In the genomic region with DNA sequence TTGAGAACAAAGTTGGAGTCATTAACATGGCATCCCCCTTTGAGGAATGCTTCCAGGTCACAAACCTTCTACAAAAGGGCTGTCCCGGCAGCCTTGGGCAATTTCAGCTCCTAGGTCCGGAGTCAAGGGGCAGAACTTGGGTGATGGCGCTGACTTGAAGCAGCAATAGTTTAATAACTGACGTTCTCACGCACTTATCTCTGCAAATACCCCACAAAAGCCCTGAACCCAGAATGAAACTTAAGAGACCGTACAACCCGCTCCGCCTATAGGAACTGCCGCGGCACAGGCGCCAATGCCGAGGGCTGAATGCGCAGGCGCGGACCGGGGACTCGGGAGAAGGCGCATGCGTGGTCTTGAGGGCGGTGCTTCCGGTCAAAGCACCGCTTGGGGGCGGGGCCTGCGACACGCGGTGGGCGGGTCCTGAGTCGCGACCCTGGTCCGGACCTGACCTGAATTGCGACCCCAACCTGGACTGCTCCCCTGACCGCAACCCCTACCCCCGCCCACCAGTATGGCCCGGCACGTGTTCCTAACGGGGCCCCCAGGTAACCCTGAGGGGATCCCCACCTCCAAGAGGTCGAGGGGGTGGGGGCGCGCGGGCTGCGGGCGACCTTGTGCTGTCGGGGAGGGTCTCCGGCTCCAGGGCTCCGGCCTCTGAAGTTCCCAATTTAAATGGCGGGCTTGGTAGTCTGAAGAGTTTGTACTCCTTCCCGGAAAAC, we compare ENCODE assay signal across 8 cellular contexts.
DNase-seq lines count a peak whose midpoint lies in the region; ATAC-seq and TF ChIP-seq lines count a peak whose summit lies in the region.

A gene with protein sequence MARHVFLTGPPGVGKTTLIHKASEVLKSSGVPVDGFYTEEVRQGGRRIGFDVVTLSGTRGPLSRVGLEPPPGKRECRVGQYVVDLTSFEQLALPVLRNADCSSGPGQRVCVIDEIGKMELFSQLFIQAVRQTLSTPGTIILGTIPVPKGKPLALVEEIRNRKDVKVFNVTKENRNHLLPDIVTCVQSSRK (plus strand): TSS at position 415 of the 722 bp plus-strand sequence. CDS start 100 bp downstream, at position 515.

- peak; percentile 38 for TF ChIP-seq CTCF in choroid plexus epithelial cell (conservative IDR thresholded peaks at IDR 0.05; ENCODE audit: low read depth, low read length)

- H3K4me3 ChIP-seq in choroid plexus epithelial cell (ENCODE audit: low read depth, low read length) = peak within 1 kb of the TSS; percentile 72

- DNase-seq in AG20443 (ENCODE audit: low spot score) (peak; percentile 100), NCI-H510A treated with DMSO at 0.1 percent for 48 hours (lab: John Stamatoyannopoulos, UW) (peak; percentile 95), choroid plexus epithelial cell (ENCODE audit: low read depth) (peak; percentile 95), kidney glomerular epithelial cell (lab: John Stamatoyannopoulos, UW) (peak; percentile 87)
- peak; percentile 93 to 96 for DNase-seq in activated CD4-positive, alpha-beta T cell treated with anti-CD3 and anti-CD28 coated beads for 24 hours (ENCODE audit: low read depth in 2 of 2)
- peak; percentile 89 to 94 for DNase-seq in stimulated activated CD4-positive, alpha-beta T cell treated with anti-CD3 and anti-CD28 coated beads, Interleukin-1b, Interleukin-23, amount 100 ng/mL, for 1 hour (ENCODE audit: low read depth in 2 of 2)

- peak; percentile 78 for ATAC-seq in GM19043 (IDR thresholded peaks at IDR 0.05; ENCODE audit: low read depth, unreplicated experiment)
- peak; percentile 84 for ATAC-seq in HG03378 (IDR thresholded peaks at IDR 0.05; ENCODE audit: unreplicated experiment)

Comparison
In these comparisons a context has a peak if more than half of its experiments do, and no peak if none do; other contexts are left out.
1. Peak in every context shown above with its lines: DNase-seq, ATAC-seq and H3K4me3 ChIP-seq.